23 cellular contexts compared by ENCODE assay signal in genomic region chr4:166153539-166153938, GRCh38.
DNase-seq lines count a peak whose midpoint lies in the region; ATAC-seq, FAIRE-seq and TF ChIP-seq lines count a peak whose summit lies in the region.
"Had no signal": no experiment of that assay in that cellular context is flagged by ENCODE, and none has a peak within 500 bp of the region (broad histone marks: within the 10 kb centered on the region; RNA-seq: fewer than 3 reads in every experiment).

No MANE protein-coding gene starts in this region.

- H3K36me3 ChIP-seq in A673 (ENCODE audit: insufficient read depth, low read length, poor library complexity, severe bottlenecking): no peaks in the 10 kb centered on the region
- H3K36me3 ChIP-seq: spleen, WERI-Rb-1 had no signal

- TF ChIP-seq CTCF in A673 (conservative IDR thresholded peaks at IDR 0.05; ENCODE audit: low read depth, low read length) (no peak), GM13976 (IDR thresholded peaks at IDR 0.05; ENCODE audit: borderline replicate concordance, control extremely low read depth, extremely low read depth, insufficient read depth, missing control alignments) (no peak)

- DNase-seq in A673 (ENCODE audit: low spot score): peak; percentile 56
- DNase-seq in NCI-H226: peak; percentile 72
- peak; percentile 6 for DNase-seq in hepatic stellate cell (ENCODE audit: low spot score)
- DNase-seq in GM13976 (ENCODE audit: low spot score): no peak
- no peak for DNase-seq in NOMO-1 treated with DMSO at 0.1 percent for 48 hours (lab: John Stamatoyannopoulos, UW; ENCODE audit: unreplicated experiment)
- DNase-seq in NCI-H1092 treated with DMSO at 0.1 percent for 48 hours (lab: John Stamatoyannopoulos, UW): no peak
- DNase-seq: amniotic stem cell; central memory CD4-positive, alpha-beta T cell; erythroblast; immature natural killer cell; NCI-H2171 treated with DMSO at 0.1 percent for 48 hours; NCI-H748 treated with DMSO at 0.1 percent for 48 hours; psoas muscle; spleen; T-helper 2 cell; WERI-Rb-1 had no signal

- H3K9me3 ChIP-seq in A673 (ENCODE audit: low read depth, low read length, poor library complexity, severe bottlenecking): no peaks in the 10 kb centered on the region
- H3K9me3 ChIP-seq: A549, psoas muscle, spleen had no signal

- no peak for ATAC-seq in HG03025 (IDR thresholded peaks at IDR 0.05; ENCODE audit: low FRiP score, unreplicated experiment)
- ATAC-seq: A549, psoas muscle had no signal

- in situ Hi-C loops in GM13976 (cut with MboI; ENCODE audit: low sequenced_read_pairs, unreplicated experiment): no loop called here

- H3K4me3 ChIP-seq in A673 (ENCODE audit: low read depth, low read length, poor library complexity, severe bottlenecking): no peak overlapping the region
- H3K4me3 ChIP-seq: A549, psoas muscle, spleen had no signal

- CTCF ChIA-PET in A673 (lab: Charles Lee): no interaction called here

- POLR2A ChIA-PET in A673 (lab: Charles Lee; ENCODE audit: low non-redundant PET): interaction anchor here (0.5 kb wide), 1 partner anchor 1469 kb away, joined by 3 read pairs; no protein-coding TSS in a partner anchor

- H3K27ac ChIP-seq in A673 (ENCODE audit: low read depth, low read length, poor library complexity, severe bottlenecking): no peak overlapping the region
- H3K27ac ChIP-seq: A549, C4-2B, psoas muscle, spleen, WERI-Rb-1 had no signal

- peak; percentile 93 for FAIRE-seq in endometrium (lab: Jason Lieb, UNC)
- FAIRE-seq: A549, G401.6, H1, urothelium cell line had no signal

- H3K4me1 ChIP-seq in A673 (ENCODE audit: insufficient read depth, low read length, poor library complexity, severe bottlenecking): no peaks in the 10 kb centered on the region
- H3K4me1 ChIP-seq: A549, psoas muscle, spleen had no signal

- no TSS peak for BruUV-seq in A673 (replicated peaks; lab: Mats Ljungman, UMichigan)

- intact Hi-C loops in A673 (cut with micrococcal nuclease; ENCODE audit: unreplicated experiment): no loop called here

- no peaks in the 10 kb centered on the region for H3K27me3 ChIP-seq in A673 (replicated peaks; ENCODE audit: insufficient read depth, low read depth, low read length, poor library complexity)
- H3K27me3 ChIP-seq: spleen had no signal

Comparison
In these comparisons a context has a peak if more than half of its experiments do, and no peak if none do; other contexts are left out.
1. DNase-seq: peak in A673 (single experiment), NCI-H226 (single experiment) and hepatic stellate cell (single experiment); none in GM13976 (single experiment), NOMO-1 treated with DMSO at 0.1 percent for 48 hours (single experiment) and NCI-H1092 treated with DMSO at 0.1 percent for 48 hours (single experiment).